In the genomic region with DNA sequence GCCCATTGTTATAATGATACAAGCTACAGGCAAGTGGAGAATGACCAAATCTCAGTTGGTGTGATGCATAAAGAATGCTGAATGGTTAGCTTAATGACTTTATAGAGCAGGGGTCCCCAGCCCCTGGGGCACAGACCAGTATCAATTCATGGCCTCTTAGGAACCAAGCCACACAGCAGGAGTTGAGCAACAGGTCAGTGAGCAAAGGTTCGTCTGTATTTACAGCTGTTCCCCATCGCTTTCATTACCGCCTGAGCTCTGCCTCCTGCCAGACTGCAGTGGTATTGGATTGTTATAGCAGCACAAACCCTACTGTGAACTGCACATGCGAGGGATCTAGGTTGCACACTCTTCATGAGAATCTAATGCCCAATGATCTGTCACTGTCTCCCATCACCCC, we compare ENCODE assay signal across 18 cellular contexts.
"Had no signal": no experiment of that assay in that cellular context is flagged by ENCODE, and none has a peak within 500 bp of the region (broad histone marks: within the 10 kb centered on the region; RNA-seq: fewer than 3 reads in every experiment).

No MANE protein-coding gene starts in this region.

- H3K27ac ChIP-seq: gastrocnemius medialis, pancreas, psoas muscle, tibial nerve had no signal

- ATAC-seq: activated naive CD4-positive, alpha-beta T cell treated with anti-CD3 and anti-CD28 coated beads, Interleukin-2, amount 50 U/mL, for 72 hours; activated T-cell treated with anti-CD3 and anti-CD28 coated beads, Interleukin-2, amount 50 U/mL, for 72 hours; gastrocnemius medialis; naive thymus-derived CD4-positive, alpha-beta T cell; pancreas; psoas muscle had no signal

- H3K9me3 ChIP-seq: gastrocnemius medialis, pancreas, tibial nerve had no signal

- H3K27me3 Mint-ChIP-seq: central memory CD8-positive, alpha-beta T cell; naive thymus-derived CD4-positive, alpha-beta T cell had no signal

- DNase-seq: activated CD4-positive, alpha-beta T cell treated with anti-CD3 and anti-CD28 coated beads for 4 hours; activated CD4-positive, alpha-beta T cell treated with anti-CD3 and anti-CD28 coated beads, Interleukin-2, amount 50 U/mL, for 4 hours; activated naive CD4-positive, alpha-beta T cell; activated T-cell treated with anti-CD3 and anti-CD28 coated beads for 4 hours; activated T-cell treated with anti-CD3 and anti-CD28 coated beads, Interleukin-2, amount 50 U/mL, for 72 hours; effector CD8-positive, alpha-beta T cell; gastrocnemius medialis; glutamatergic neuron; islet precursor cell; naive thymus-derived CD4-positive, alpha-beta T cell; pancreas; psoas muscle; stimulated activated CD4-positive, alpha-beta T cell treated with anti-CD3 and anti-CD28 coated beads, Interleukin-2, amount 100 ng/mL, for 48 hours; stimulated activated naive CD4-positive, alpha-beta T cell treated with Interleukin-2 at 50 U/mL for 16 hours had no signal

- H3K4me1 ChIP-seq: psoas muscle had no signal

- H3K9me3 Mint-ChIP-seq: activated naive CD4-positive, alpha-beta T cell treated with anti-CD3 and anti-CD28 coated beads, Interleukin-2, amount 50 U/mL, for 72 hours; activated T-cell treated with anti-CD3 and anti-CD28 coated beads, Interleukin-2, amount 50 U/mL, for 72 hours; central memory CD8-positive, alpha-beta T cell had no signal

- H3K4me3 Mint-ChIP-seq: activated T-cell treated with anti-CD3 and anti-CD28 coated beads, Interleukin-2, amount 50 U/mL, for 72 hours; central memory CD8-positive, alpha-beta T cell; mesothelial cell of epicardium; naive thymus-derived CD4-positive, alpha-beta T cell had no signal

- H3K36me3 Mint-ChIP-seq: activated naive CD4-positive, alpha-beta T cell treated with anti-CD3 and anti-CD28 coated beads, Interleukin-2, amount 50 U/mL, for 72 hours; mesothelial cell of epicardium; naive thymus-derived CD4-positive, alpha-beta T cell had no signal

- H3K4me3 ChIP-seq: gastrocnemius medialis, pancreas, psoas muscle, tibial nerve had no signal

- H3K27ac Mint-ChIP-seq: activated naive CD4-positive, alpha-beta T cell treated with anti-CD3 and anti-CD28 coated beads, Interleukin-2, amount 50 U/mL, for 72 hours; activated T-cell treated with anti-CD3 and anti-CD28 coated beads, Interleukin-2, amount 50 U/mL, for 72 hours; mesothelial cell of epicardium; naive thymus-derived CD4-positive, alpha-beta T cell had no signal

- H3K27me3 ChIP-seq: gastrocnemius medialis, pancreas, tibial nerve had no signal

- H3K36me3 ChIP-seq: gastrocnemius medialis, pancreas, tibial nerve had no signal
